ENCODE assay signal across 14 cellular contexts in the genomic region with DNA sequence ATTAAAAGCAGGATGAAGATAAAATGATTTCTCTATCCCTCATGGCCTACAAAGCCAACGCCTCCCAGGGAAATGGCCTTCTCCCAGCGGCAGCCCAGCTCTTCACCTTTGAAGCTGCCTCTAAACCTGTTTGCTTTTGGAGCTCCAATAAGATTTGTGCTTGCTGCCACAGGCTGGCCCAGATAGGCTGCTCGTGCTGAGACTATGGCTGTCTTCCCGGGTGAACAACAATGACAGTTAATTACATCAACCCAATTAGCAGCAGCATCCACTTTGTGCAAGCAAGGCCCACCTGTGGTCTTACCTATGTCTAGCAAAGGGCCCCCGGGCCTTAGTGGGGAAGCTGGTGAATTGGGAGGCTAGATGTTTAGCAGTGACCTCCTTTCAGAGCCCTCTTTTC.
DNase-seq lines count a peak whose midpoint lies in the region; ATAC-seq, FAIRE-seq and TF ChIP-seq lines count a peak whose summit lies in the region.
"Had no signal": no experiment of that assay in that cellular context is flagged by ENCODE, and none has a peak within 500 bp of the region (broad histone marks: within the 10 kb centered on the region; RNA-seq: fewer than 3 reads in every experiment).

No MANE protein-coding gene starts in this region.

- intact Hi-C loops in Calu3 (cut with micrococcal nuclease; ENCODE audit: unreplicated experiment): loop anchor here (2.0 to 10.0 kb wide), 3 partner anchors 119 to 366 kb away; no protein-coding TSS in a partner anchor
- intact Hi-C loops in mammary epithelial cell (cut with micrococcal nuclease): loop anchor here (10.0 kb wide), 1 partner anchor 286 kb away; no protein-coding TSS in a partner anchor

- H3K4me1 ChIP-seq in mammary epithelial cell (ENCODE audit: insufficient read depth, low read length) (peaks cover 43% of the 10 kb centered on the region), mucosa of stomach (ENCODE audit: control insufficient read depth, insufficient read depth, low read length) (peaks cover 59% of the 10 kb centered on the region)

- H3K4me3 ChIP-seq in mammary epithelial cell (replicated peaks in 1 of 3; ENCODE audit: insufficient read depth in 1 of 3, low read depth in 2 of 3, low read length in 3 of 3): no peak overlapping the region
- no peak overlapping the region for H3K4me3 ChIP-seq in mucosa of stomach (ENCODE audit: low read length)
- H3K4me3 ChIP-seq: testis had no signal

- H3K36me3 ChIP-seq in mammary epithelial cell (ENCODE audit: insufficient read depth, low read length) (no peaks in the 10 kb centered on the region), mucosa of stomach (ENCODE audit: control insufficient read depth, insufficient read depth, low read length) (no peaks in the 10 kb centered on the region)

- H2AFZ ChIP-seq in mammary epithelial cell (ENCODE audit: low read depth, low read length): peak overlapping the region; percentile 82

- H4K20me1 ChIP-seq in mammary epithelial cell (ENCODE audit: insufficient read depth, low read length): no peaks in the 10 kb centered on the region

- CTCF ChIA-PET in Calu3 (lab: Charles Lee) (interaction anchor here (0.6 to 1.2 kb wide), 6 partner anchors 20 to 673 kb away, joined by 3 to 10 read pairs (median 4); no protein-coding TSS in a partner anchor), mammary epithelial cell (lab: Charles Lee; ENCODE audit: low non-redundant PET) (interaction anchor here (0.7 kb wide), 1 partner anchor 127 kb away, joined by 4 read pairs; no protein-coding TSS in a partner anchor)

- H3K27me3 ChIP-seq in mammary epithelial cell (ENCODE audit: insufficient read depth, low read length) (no peaks in the 10 kb centered on the region), mucosa of stomach (ENCODE audit: control insufficient read depth, insufficient read depth, low read length) (no peaks in the 10 kb centered on the region)
- H3K27me3 ChIP-seq: testis had no signal

- H3K27ac ChIP-seq in mammary epithelial cell (ENCODE audit: insufficient read depth, low read depth, low read length): peak overlapping the region; percentile 94
- H3K27ac ChIP-seq: testis had no signal

- no peak for TF ChIP-seq CTCF in Calu3 (IDR thresholded peaks at IDR 0.05; ENCODE audit: unreplicated experiment)
- no peak for TF ChIP-seq CTCF in mammary epithelial cell (conservative IDR thresholded peaks at IDR 0.05 in 1 of 2, IDR thresholded peaks at IDR 0.05 in 1 of 2; ENCODE audit: extremely low read depth in 1 of 2, insufficient read depth in 1 of 2, low read depth in 1 of 2, low read length in 2 of 2)
- no peak for TF ChIP-seq CTCF in D721Med (IDR thresholded peaks at IDR 0.05; ENCODE audit: insufficient read depth, missing control alignments)

- no peak for FAIRE-seq in D721Med (lab: Jason Lieb, UNC)
- FAIRE-seq: G401.6 had no signal

- dilution Hi-C loops in mammary epithelial cell (cut with HindIII; ENCODE audit: low sequenced_read_pairs): no loop called here

- no peak overlapping the region for H3K4me3 Mint-ChIP-seq in Calu3 (ENCODE audit: low read depth, unreplicated experiment)
- H3K4me3 Mint-ChIP-seq in activated T-cell treated with anti-CD3 and anti-CD28 coated beads, Interleukin-2, amount 50 U/mL, for 4 hours: no peak overlapping the region
- H3K4me3 Mint-ChIP-seq: activated CD8-positive, alpha-beta T cell treated with anti-CD3 and anti-CD28 coated beads for 36 hours had no signal

- ATAC-seq in activated T-cell treated with anti-CD3 and anti-CD28 coated beads, Interleukin-2, amount 50 U/mL, for 4 hours: no peak
- ATAC-seq: activated CD8-positive, alpha-beta T cell treated with anti-CD3 and anti-CD28 coated beads for 36 hours had no signal

- in situ Hi-C loops in mammary epithelial cell (cut with MboI; ENCODE audit: low sequenced_read_pairs in 2 of 2): loop anchor here in 1 of 2 donors (5.0 to 10.0 kb wide), 2 partner anchors 39 to 676 kb away; no protein-coding TSS in a partner anchor

- peak overlapping the region; percentile 88 for H3K27ac Mint-ChIP-seq in Calu3 (ENCODE audit: unreplicated experiment)
- H3K27ac Mint-ChIP-seq: activated CD8-positive, alpha-beta T cell treated with anti-CD3 and anti-CD28 coated beads for 36 hours had no signal

- peak overlapping the region; percentile 41 for H3K9ac ChIP-seq in mammary epithelial cell (ENCODE audit: insufficient read depth, low read length)
- H3K9ac ChIP-seq in mucosa of stomach (ENCODE audit: low read length): peak overlapping the region; percentile 47

- H3K9me3 Mint-ChIP-seq in Calu3 (ENCODE audit: low read depth, unreplicated experiment): peaks cover 2% of the 10 kb centered on the region
- no peaks in the 10 kb centered on the region for H3K9me3 Mint-ChIP-seq in activated T-cell treated with anti-CD3 and anti-CD28 coated beads, Interleukin-2, amount 50 U/mL, for 4 hours
- H3K9me3 Mint-ChIP-seq: activated CD8-positive, alpha-beta T cell treated with anti-CD3 and anti-CD28 coated beads for 36 hours had no signal

- no peak overlapping the region for H3K4me2 ChIP-seq in mammary epithelial cell (ENCODE audit: insufficient read depth, low read depth, low read length)

- DNase-seq in Calu3: peak; percentile 34
- peak; percentile 78 for DNase-seq in NCI-H1436 treated with DMSO at 0.1 percent for 48 hours (lab: John Stamatoyannopoulos, UW)
- DNase-seq in mammary epithelial cell: no peak
- no peak for DNase-seq in stimulated activated CD4-positive, alpha-beta T cell treated with anti-CD3 and anti-CD28 coated beads, Interleukin-2, amount 100 ng/mL, for 48 hours
- DNase-seq in activated T-cell treated with anti-CD3 and anti-CD28 coated beads, Interleukin-2, amount 50 U/mL, for 4 hours: no peak
- DNase-seq in DMS 273 treated with DMSO at 0.1 percent for 48 hours (lab: John Stamatoyannopoulos, UW): no peak
- no peak for DNase-seq in D721Med (ENCODE audit: insufficient read length, low spot score)
- DNase-seq: effector CD8-positive, alpha-beta T cell; NCI-H2107; NCI-H526 treated with DMSO at 0.1 percent for 48 hours; testis had no signal

- H3K9me3 ChIP-seq in mammary epithelial cell (replicated peaks; ENCODE audit: insufficient read depth, low read length) (no peaks in the 10 kb centered on the region), mucosa of stomach (ENCODE audit: control insufficient read depth, low read length) (no peaks in the 10 kb centered on the region)
- H3K9me3 ChIP-seq: testis had no signal

- H3K4me1 Mint-ChIP-seq in Calu3 (ENCODE audit: low read depth, unreplicated experiment): peaks cover 91% of the 10 kb centered on the region
- H3K4me1 Mint-ChIP-seq in activated T-cell treated with anti-CD3 and anti-CD28 coated beads, Interleukin-2, amount 50 U/mL, for 4 hours (ENCODE audit: low read depth): peaks cover 5% of the 10 kb centered on the region

- H3K27me3 Mint-ChIP-seq in Calu3 (ENCODE audit: unreplicated experiment): no peaks in the 10 kb centered on the region
- peaks cover under 1% of the 10 kb centered on the region for H3K27me3 Mint-ChIP-seq in activated T-cell treated with anti-CD3 and anti-CD28 coated beads, Interleukin-2, amount 50 U/mL, for 4 hours (ENCODE audit: low read depth)
- H3K27me3 Mint-ChIP-seq: activated CD8-positive, alpha-beta T cell treated with anti-CD3 and anti-CD28 coated beads for 36 hours had no signal

- BruUV-seq in Calu3 (replicated peaks; lab: Mats Ljungman, UMichigan) (no TSS peak), mammary epithelial cell (replicated peaks; lab: Mats Ljungman, UMichigan) (no TSS peak)

- no peaks in the 10 kb centered on the region for H3K79me2 ChIP-seq in mammary epithelial cell (ENCODE audit: insufficient read depth, low read length)

- peaks cover 36% of the 10 kb centered on the region for H3K36me3 Mint-ChIP-seq in Calu3 (ENCODE audit: insufficient read depth, unreplicated experiment)
- H3K36me3 Mint-ChIP-seq in activated T-cell treated with anti-CD3 and anti-CD28 coated beads, Interleukin-2, amount 50 U/mL, for 4 hours (ENCODE audit: insufficient read depth): no peaks in the 10 kb centered on the region

- 55% methylated on average over 4 of the region's 5 CpGs for WGBS in mammary epithelial cell (ENCODE audit: low coverage, missing lambda C conversion rate)

Comparison
In these comparisons a context has a peak if more than half of its experiments do, and no peak if none do; other contexts are left out.
1. DNase-seq: peak in Calu3 (single experiment) and NCI-H1436 treated with DMSO at 0.1 percent for 48 hours (single experiment); none in mammary epithelial cell (single experiment), stimulated activated CD4-positive, alpha-beta T cell treated with anti-CD3 and anti-CD28 coated beads, Interleukin-2, amount 100 ng/mL, for 48 hours (0 of 2), activated T-cell treated with anti-CD3 and anti-CD28 coated beads, Interleukin-2, amount 50 U/mL, for 4 hours (single experiment), DMS 273 treated with DMSO at 0.1 percent for 48 hours (single experiment) and D721Med (single experiment).